Comparison of ENCODE assay signal across 24 cellular contexts in genomic region chr5:142785211-142785610, GRCh38. TPM values are rescaled to one million over a fixed set of nuclear protein-coding genes. Genes with fewer than 3 reads are reported as not detected.
A peak's percentile ranks its signal among the peaks of the same experiment; 100 is the strongest.
DNase-seq lines count a peak whose midpoint lies in the region; ATAC-seq, FAIRE-seq and TF ChIP-seq lines count a peak whose summit lies in the region.
"Had no signal": no experiment of that assay in that cellular context is flagged by ENCODE, and none has a peak within 500 bp of the region (broad histone marks: within the 10 kb centered on the region; RNA-seq: fewer than 3 reads in every experiment).

No MANE protein-coding gene starts in this region.

- H3K27me3 ChIP-seq in astrocyte (ENCODE audit: insufficient read depth, low read length) = no peaks in the 10 kb centered on the region
- H3K27me3 ChIP-seq: cardiac muscle cell, SJSA1, suprapubic skin had no signal

- H4K20me1 ChIP-seq in astrocyte (ENCODE audit: insufficient read depth, low read length) = no peaks in the 10 kb centered on the region

- no peak for FAIRE-seq in astrocyte (lab: Jason Lieb, UNC)
- FAIRE-seq: A549, endometrium, RCC 7860, small intestine, urothelium cell line had no signal

- no peaks in the 10 kb centered on the region for H3K36me3 ChIP-seq in astrocyte (ENCODE audit: insufficient read depth, low read length)
- H3K36me3 ChIP-seq: cardiac muscle cell, SJSA1, suprapubic skin had no signal

- no peak overlapping the region for H3K4me2 ChIP-seq in astrocyte (ENCODE audit: low read length)
- H3K4me2 ChIP-seq: A549 had no signal

- peak overlapping the region; percentile 3 for H3K4me3 Mint-ChIP-seq in activated T-cell treated with anti-CD3 and anti-CD28 coated beads, Interleukin-2, amount 50 U/mL, for 24 hours
- H3K4me3 Mint-ChIP-seq in astrocyte (ENCODE audit: unreplicated experiment) = peak overlapping the region; percentile 1
- peak overlapping the region in 3 of 10 donors; percentile 10 to 74 (median 43) for H3K4me3 Mint-ChIP-seq in naive thymus-derived CD8-positive, alpha-beta T cell
- H3K4me3 Mint-ChIP-seq: activated CD4-positive, alpha-beta T cell treated with anti-CD3 and anti-CD28 coated beads, Interleukin-2, amount 10 ng/mL, durations not matched to agents 7 days and 5 days; naive B cell; T-helper 17 cell had no signal

- no peak overlapping the region for H2AFZ ChIP-seq in astrocyte (ENCODE audit: low read depth, low read length)

- peaks cover 2% of the 10 kb centered on the region for H3K36me3 Mint-ChIP-seq in activated T-cell treated with anti-CD3 and anti-CD28 coated beads, Interleukin-2, amount 50 U/mL, for 24 hours (ENCODE audit: low read depth)
- H3K36me3 Mint-ChIP-seq in astrocyte (ENCODE audit: low read depth, unreplicated experiment) = peaks cover 2% of the 10 kb centered on the region
- peaks cover 0 to 6% (median under 1%) of the 10 kb centered on the region in 3 donors for H3K36me3 Mint-ChIP-seq in naive thymus-derived CD8-positive, alpha-beta T cell
- H3K36me3 Mint-ChIP-seq: naive B cell had no signal

- H3K9ac ChIP-seq in astrocyte (ENCODE audit: low read length) = no peak overlapping the region

- no peak overlapping the region for H3K27ac ChIP-seq in astrocyte (ENCODE audit: low read depth, low read length)
- H3K27ac ChIP-seq: A549, cardiac muscle cell, SJSA1 had no signal

- DNase-seq in activated T-cell treated with anti-CD3 and anti-CD28 coated beads, Interleukin-2, amount 50 U/mL, for 24 hours = no peak
- no peak for DNase-seq in activated T-cell treated with anti-CD3 and anti-CD28 coated beads, Interleukin-2, amount 50 U/mL, for 1 hour
- peak; percentile 28 for DNase-seq in GM03348 (ENCODE audit: low spot score)
- DNase-seq in astrocyte (ENCODE audit: low read depth) = no peak
- no peak for DNase-seq in naive thymus-derived CD8-positive, alpha-beta T cell
- no peak for DNase-seq in foreskin fibroblast
- DNase-seq: activated CD4-positive, alpha-beta T cell treated with anti-CD3 and anti-CD28 coated beads, Interleukin-2, amount 10 ng/mL, durations not matched to agents 7 days and 5 days; activated naive CD4-positive, alpha-beta T cell treated with Interleukin-2 at 50 U/mL for 16 hours; Calu3; naive B cell; NCI-H1105; NCI-H1930; NCI-H526 treated with DMSO at 0.1 percent for 48 hours; small intestine; T-helper 17 cell had no signal

- H3K79me2 ChIP-seq in astrocyte (ENCODE audit: insufficient read depth, low read length) = no peaks in the 10 kb centered on the region

- no peaks in the 10 kb centered on the region for H3K9me3 Mint-ChIP-seq in activated T-cell treated with anti-CD3 and anti-CD28 coated beads, Interleukin-2, amount 50 U/mL, for 24 hours
- no peaks in the 10 kb centered on the region for H3K9me3 Mint-ChIP-seq in astrocyte (ENCODE audit: unreplicated experiment)
- H3K9me3 Mint-ChIP-seq in naive thymus-derived CD8-positive, alpha-beta T cell = no peaks in the 10 kb centered on the region

- no peaks in the 10 kb centered on the region for H3K27me3 Mint-ChIP-seq in activated T-cell treated with anti-CD3 and anti-CD28 coated beads, Interleukin-2, amount 50 U/mL, for 24 hours
- peaks cover 2% of the 10 kb centered on the region for H3K27me3 Mint-ChIP-seq in astrocyte (ENCODE audit: low read depth, unreplicated experiment)
- H3K27me3 Mint-ChIP-seq in naive thymus-derived CD8-positive, alpha-beta T cell = no peaks in the 10 kb centered on the region
- H3K27me3 Mint-ChIP-seq: activated CD4-positive, alpha-beta T cell treated with anti-CD3 and anti-CD28 coated beads, Interleukin-2, amount 10 ng/mL, durations not matched to agents 7 days and 5 days; naive B cell had no signal

- H3K27ac Mint-ChIP-seq in activated T-cell treated with anti-CD3 and anti-CD28 coated beads, Interleukin-2, amount 50 U/mL, for 24 hours = peak overlapping the region; percentile 12
- H3K27ac Mint-ChIP-seq in astrocyte (ENCODE audit: unreplicated experiment) = peak overlapping the region; percentile 8
- H3K27ac Mint-ChIP-seq in naive thymus-derived CD8-positive, alpha-beta T cell = peak overlapping the region in 6 of 10 donors; percentile 6 to 85 (median 54)
- H3K27ac Mint-ChIP-seq: activated CD4-positive, alpha-beta T cell treated with anti-CD3 and anti-CD28 coated beads, Interleukin-2, amount 10 ng/mL, durations not matched to agents 7 days and 5 days had no signal

- no peaks in the 10 kb centered on the region for H3K9me3 ChIP-seq in astrocyte (ENCODE audit: insufficient read depth, low read depth, low read length)
- H3K9me3 ChIP-seq: A549, SJSA1, suprapubic skin had no signal

- POLR2A ChIA-PET in naive thymus-derived CD8-positive, alpha-beta T cell (lab: Charles Lee) = interaction anchor here (1.6 to 3.2 kb wide), 3 partner anchors 8 to 15 kb away, joined by 3 to 14 read pairs (median 4); partner anchors contain the start of gene ARHGAP26

- TF ChIP-seq CTCF in astrocyte (IDR thresholded peaks at IDR 0.05; ENCODE audit: insufficient read depth, low read depth, low read length) = no peak
- TF ChIP-seq CTCF in foreskin fibroblast (IDR thresholded peaks at IDR 0.05; ENCODE audit: low read depth, low read length) = no peak

- no peak for ATAC-seq in naive thymus-derived CD8-positive, alpha-beta T cell
- ATAC-seq in GM21390 (IDR thresholded peaks at IDR 0.05; ENCODE audit: unreplicated experiment) = no peak
- no peak for ATAC-seq in HG02763 (IDR thresholded peaks at IDR 0.05; ENCODE audit: unreplicated experiment)
- ATAC-seq: A549, T-helper 17 cell had no signal

- H3K4me1 ChIP-seq in astrocyte (ENCODE audit: insufficient read depth, low read length) = no peaks in the 10 kb centered on the region

- H3K4me3 ChIP-seq in astrocyte (ENCODE audit: insufficient read depth, low read depth, low read length) = no peak overlapping the region
- H3K4me3 ChIP-seq in foreskin fibroblast (ENCODE audit: low read depth in 1 of 2, low read length in 2 of 2) = no peak overlapping the region
- H3K4me3 ChIP-seq: A549, cardiac muscle cell, SJSA1, suprapubic skin had no signal

- H3K4me1 Mint-ChIP-seq in activated T-cell treated with anti-CD3 and anti-CD28 coated beads, Interleukin-2, amount 50 U/mL, for 24 hours (ENCODE audit: low read depth) = peaks cover 67% of the 10 kb centered on the region
- H3K4me1 Mint-ChIP-seq in astrocyte (ENCODE audit: low read depth, unreplicated experiment) = peaks cover 25% of the 10 kb centered on the region
- peaks cover 23 to 80% (median 63%) of the 10 kb centered on the region in 4 donors for H3K4me1 Mint-ChIP-seq in naive thymus-derived CD8-positive, alpha-beta T cell

RNA-seq across cellular contexts. Expression of gene ARHGAP26, which starts 15.0 kb away (rescaled TPM):
- total RNA-seq in astrocyte = 4.7 and 5.6 TPM in 2 replicates
- total RNA-seq in naive thymus-derived CD8-positive, alpha-beta T cell = 10 to 100 TPM; 27.7 to 30.5 TPM
- 10 to 100 TPM in 2 of 3 donors, 1 to 10 TPM in 1; 9.1 to 15.7 (median 11.6) TPM for polyA plus RNA-seq in naive thymus-derived CD8-positive, alpha-beta T cell
